1 cellular context compared by ENCODE assay signal in genomic region chr18:10559566-10560456, GRCh38.
TF ChIP-seq lines count a peak whose summit lies in the region.

No MANE protein-coding gene starts in this region.

TF ChIP-seq in GM23338, 12 proteins besides CTCF, POLR2A, EP300 and RAD21 (continued from another document):
- TF ChIP-seq REST (IDR thresholded peaks at IDR 0.05; ENCODE audit: unreplicated experiment) (no peak), NANOG (IDR thresholded peaks at IDR 0.05; ENCODE audit: borderline replicate concordance) (no peak), ZNF331 (CRISPR knock-in tag; IDR thresholded peaks at IDR 0.05; ENCODE audit: low read depth) (no peak), EZH2 (IDR thresholded peaks at IDR 0.05; ENCODE audit: low read depth, unreplicated experiment) (no peak), EZH2phosphoT487 (IDR thresholded peaks at IDR 0.05; ENCODE audit: unreplicated experiment) (no peak), ZNF462 (CRISPR knock-in tag; IDR thresholded peaks at IDR 0.05) (no peak), CREB1 (CRISPR knock-in tag; IDR thresholded peaks at IDR 0.05; ENCODE audit: low read depth) (no peak), ETS1 (IDR thresholded peaks at IDR 0.05) (no peak)
